ENCODE assay signal across 18 cellular contexts in genomic region chr7:594920-595620, GRCh38.
"Had no signal": no experiment of that assay in that cellular context is flagged by ENCODE, and none has a peak within 500 bp of the region (broad histone marks: within the 10 kb centered on the region; RNA-seq: fewer than 3 reads in every experiment).

No MANE protein-coding gene starts in this region.

- H3K9me3 Mint-ChIP-seq: activated T-cell treated with anti-CD3 and anti-CD28 coated beads, Interleukin-2, amount 50 U/mL, for 4 hours; nephron had no signal

- H3K27ac ChIP-seq: foreskin keratinocyte, lower lobe of right lung, spleen, tibial nerve, uterus had no signal

- ATAC-seq: foreskin keratinocyte; left colon; lower lobe of right lung; stimulated activated naive B cell treated with anti-CD40 and anti-IgM and Interleukin-4, amounts not matched to agents 10 μg/mL and 1 μg/mL and 100 μg/mL, for 72 hours had no signal

- H3K36me3 ChIP-seq: lower lobe of right lung, uterus had no signal

- H3K27ac Mint-ChIP-seq: brain; nephron; T-helper 1 cell treated with Interleukin-12 subunit alpha and Interleukin-12 subunit beta and Interleukin-4 antibody, amounts not matched to agents 30 μg/mL and 1 μg/mL, for 36 hours had no signal

- H3K9me3 ChIP-seq: lower lobe of right lung, uterus had no signal

- H3K4me3 Mint-ChIP-seq: activated T-cell treated with anti-CD3 and anti-CD28 coated beads, Interleukin-2, amount 50 U/mL, for 4 hours; brain; nephron; T-helper 1 cell treated with Interleukin-12 subunit alpha and Interleukin-12 subunit beta and Interleukin-4 antibody, amounts not matched to agents 30 μg/mL and 1 μg/mL, for 36 hours had no signal

- H3K4me3 ChIP-seq: lower lobe of right lung, spleen, tibial nerve, uterus had no signal

- H3K27me3 Mint-ChIP-seq: brain; stimulated activated naive B cell treated with anti-CD40 and anti-IgM and Interleukin-4, amounts not matched to agents 10 μg/mL and 1 μg/mL and 100 μg/mL, for 72 hours had no signal

- DNase-seq: activated gamma-delta T cell treated with Interleukin-2 at 50 U/mL for 16 hours; anterior cingulate cortex; caudate nucleus; foreskin keratinocyte; hippocampal formation; islet precursor cell; left colon; lower lobe of right lung; nucleus accumbens; spleen; stimulated activated naive B cell treated with anti-CD40 and anti-IgM and Interleukin-4, amounts not matched to agents 10 μg/mL and 1 μg/mL and 100 μg/mL, for 72 hours; substantia nigra; uterus had no signal

- H3K27me3 ChIP-seq: foreskin keratinocyte, spleen, tibial nerve, uterus had no signal
